In the genomic region with DNA sequence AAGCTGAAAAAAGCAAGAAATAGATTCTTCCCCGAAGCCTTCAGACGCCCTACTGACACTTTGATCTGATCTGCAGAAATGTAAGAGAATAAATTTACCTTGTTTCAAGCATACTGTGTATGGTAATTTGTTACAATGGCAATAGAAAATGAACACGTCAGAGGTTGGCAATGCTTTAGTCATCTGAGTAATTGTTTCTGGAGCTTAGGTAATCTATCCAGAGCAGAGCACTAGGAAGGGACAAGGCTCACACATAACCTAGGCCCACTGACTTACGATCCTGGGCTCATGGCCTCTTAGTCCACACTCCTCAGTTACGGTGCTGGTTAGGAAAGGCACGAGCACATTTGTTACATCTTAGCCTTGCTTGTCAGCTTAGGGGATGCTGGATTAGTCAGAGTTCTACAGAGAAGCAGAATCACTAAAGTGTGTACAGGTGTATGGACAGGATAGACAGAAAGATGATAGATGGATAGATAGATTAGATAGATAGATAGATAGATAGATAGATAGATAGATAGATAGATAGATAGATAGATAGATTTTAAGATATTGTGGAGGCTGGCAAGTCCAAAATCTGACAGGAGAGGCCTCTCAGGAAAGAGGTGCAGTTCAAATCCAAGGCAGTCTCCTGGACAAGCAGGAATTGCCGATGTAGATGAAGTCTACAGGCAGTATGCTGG, we compare ENCODE assay signal across 22 cellular contexts. TPM values are rescaled to one million over a fixed set of nuclear protein-coding genes. Genes with fewer than 3 reads are reported as not detected.
A peak's percentile ranks its signal among the peaks of the same experiment; 100 is the strongest.
DNase-seq lines count a peak whose midpoint lies in the region; ATAC-seq, FAIRE-seq and TF ChIP-seq lines count a peak whose summit lies in the region.
"Had no signal": no experiment of that assay in that cellular context is flagged by ENCODE, and none has a peak within 500 bp of the region (broad histone marks: within the 10 kb centered on the region; RNA-seq: fewer than 3 reads in every experiment).

No MANE protein-coding gene starts in this region.

- H3K9me1 ChIP-seq in K562 (ENCODE audit: control insufficient read depth, insufficient read depth, low read length): no peaks in the 10 kb centered on the region

- H3K79me2 ChIP-seq in K562 (ENCODE audit: control insufficient read depth, insufficient read depth, low read length): no peaks in the 10 kb centered on the region

- no peak overlapping the region for H3K27ac ChIP-seq in K562 (ENCODE audit: extremely low read depth, low read depth, low read length)
- H3K27ac ChIP-seq: KMS-11, ovary, upper lobe of left lung had no signal

- no peaks in the 10 kb centered on the region for H4K20me1 ChIP-seq in K562 (replicated peaks; ENCODE audit: control insufficient read depth, insufficient read depth, low read length)

- CTCF ChIA-PET in K562 (lab: Yijun Ruan, JAX; ENCODE audit: low intra/inter-chr PET ratio): no interaction called here

- no peak overlapping the region for H3K4me2 ChIP-seq in K562 (ENCODE audit: insufficient read depth, low read length)
- H3K4me2 ChIP-seq: KMS-11 had no signal

- FAIRE-seq in K562 (lab: Jason Lieb, UNC): no peak

- H3K4me3 ChIP-seq in K562 (no peak overlapping the region), fibroblast of the aortic adventitia (ENCODE audit: low read depth, low read length) (no peak overlapping the region)
- H3K4me3 ChIP-seq: ovary, sigmoid colon, upper lobe of left lung had no signal

- no peaks in the 10 kb centered on the region for H3K27me3 ChIP-seq in K562 (ENCODE audit: control insufficient read depth in 2 of 2, insufficient read depth in 2 of 2, low read length in 2 of 2)
- H3K27me3 ChIP-seq: ovary, sigmoid colon, upper lobe of left lung had no signal

- in situ Hi-C loops in K562 (cut with MboI): no loop called here

- H3K4me1 ChIP-seq in K562 (replicated peaks in 1 of 2; ENCODE audit: control insufficient read depth in 2 of 2, insufficient read depth in 2 of 2, low read length in 2 of 2): no peaks in the 10 kb centered on the region; a peak in 1 of 5 replicates

- no peak for ATAC-seq in K562
- ATAC-seq: left ventricle myocardium superior; natural killer cell treated with Interleukin-12 subunit alpha and Interleukin-12 subunit beta and Interleukin-15 and Interleukin-18, amount 100 ng/mL, for 72 hours had no signal

- POLR2A ChIA-PET in K562 (lab: Yijun Ruan, JAX): no interaction called here

- H2AFZ ChIP-seq in K562 (ENCODE audit: low read depth, low read length): no peak overlapping the region

- H3K9me3 ChIP-seq in K562 (replicated peaks; ENCODE audit: control insufficient read depth, insufficient read depth, low read depth, low read length): no peaks in the 10 kb centered on the region
- H3K9me3 ChIP-seq: ovary, sigmoid colon, upper lobe of left lung had no signal

- TF ChIP-seq EP300 in K562 (IDR thresholded peaks at IDR 0.05; ENCODE audit: low read length): no peak

- intact Hi-C loops in K562 (cut with micrococcal nuclease): no loop called here

- no peak for TF ChIP-seq POLR2A in K562 (conservative IDR thresholded peaks at IDR 0.05)

- no peak overlapping the region for H3K9ac ChIP-seq in K562 (ENCODE audit: insufficient read depth in 1 of 2, low read depth in 2 of 2, low read length in 2 of 2)
- H3K9ac ChIP-seq: KMS-11 had no signal

- 35% methylated on average over 7 of the region's 7 CpGs for WGBS in K562 (ENCODE audit: insufficient coverage, low coverage, missing lambda C conversion rate)

- TF ChIP-seq CTCF in K562 (IDR thresholded peaks at IDR 0.05 in 2 of 3, conservative IDR thresholded peaks at IDR 0.05 in 1 of 3; ENCODE audit: insufficient read depth in 2 of 3, low read depth in 1 of 3, low read length in 3 of 3): no peak
- no peak for TF ChIP-seq CTCF in fibroblast of the aortic adventitia (IDR thresholded peaks at IDR 0.05; ENCODE audit: insufficient read depth, low read length)
- TF ChIP-seq CTCF in GM20000 (IDR thresholded peaks at IDR 0.05; ENCODE audit: extremely low read depth, missing control alignments): no peak

- DNase-seq in AG20443 (ENCODE audit: low spot score) (peak; percentile 39), LHCN-M2 (ENCODE audit: low read depth) (peak; percentile 10), K562 (ENCODE audit: extremely low read depth in 1 of 4, low spot score in 3 of 4) (no peak), fibroblast of the aortic adventitia (ENCODE audit: low read depth) (peak; percentile 55), ureter (ENCODE audit: low spot score) (no peak), COR-L47 (lab: John Stamatoyannopoulos, UW) (no peak), GM20000 (ENCODE audit: low spot score) (no peak)
- DNase-seq in activated naive CD4-positive, alpha-beta T cell treated with Interleukin-2 at 50 U/mL for 16 hours: no peak
- DNase-seq: ACHN; activated CD4-positive, alpha-beta T cell treated with anti-CD3 and anti-CD28 coated beads for 48 hours; aorta; immature natural killer cell; left ventricle myocardium superior; NCI-H1930; NCI-H774; ovary; SHP77; sigmoid colon; stimulated activated CD8-positive, alpha-beta memory T cell treated with anti-CD3 and anti-CD28 coated beads, Interleukin-4, amount 100 ng/mL, for 48 hours; upper lobe of left lung had no signal

- no peaks in the 10 kb centered on the region for H3K36me3 ChIP-seq in K562 (ENCODE audit: control insufficient read depth, insufficient read depth, low read length)
- H3K36me3 ChIP-seq: ovary, sigmoid colon, upper lobe of left lung had no signal

- no TSS peak for BruUV-seq in K562 (replicated peaks; lab: Mats Ljungman, UMichigan)

- TF ChIP-seq RAD21 in K562 (CRISPR knock-in tag; conservative IDR thresholded peaks at IDR 0.05 in 1 of 2, IDR thresholded peaks at IDR 0.05 in 1 of 2): no peak

TF ChIP-seq in K562, 482 proteins besides CTCF, POLR2A, EP300 and RAD21:
- no peak for TF ChIP-seq COPS2 (conservative IDR thresholded peaks at IDR 0.05)
- peak; percentile 95 for TF ChIP-seq DACH1 (IDR thresholded peaks at IDR 0.05; ENCODE audit: partially characterized antibody)
- TF ChIP-seq GATAD2B (IDR thresholded peaks at IDR 0.05; ENCODE audit: borderline replicate concordance): peak; percentile 26; the same call in 1 of the 2 replicates
- TF ChIP-seq RBBP5 (IDR thresholded peaks at IDR 0.05; ENCODE audit: borderline replicate concordance, insufficient read depth, low read length, poor library complexity, severe bottlenecking): no peak

RNA-seq across cellular contexts. Expression of a gene that starts 46.8 kb away (rescaled TPM):
- total RNA-seq in LHCN-M2 (2014; rRNA removed) (45.0 and 54.1 TPM in 2 replicates), K562 (2014; rRNA removed) (26.7 and 28.0 TPM in 2 replicates), K562 (2014; rRNA removed; fragmentation: Illumina TruSeq; extraction: Trizol) (48.7 and 56.5 TPM in 2 replicates), K562 (2015; rRNA removed; fragmentation: Illumina TruSeq; extraction: Trizol) (32.0 and 35.2 TPM in 2 replicates), K562 (2021) (42.8 and 48.2 TPM in 2 replicates), fibroblast of the aortic adventitia (ENCODE audit: low replicate concordance) (76.4 and 157 TPM in 2 replicates), ureter (44.7 TPM)
- 8.3 TPM for polyA plus RNA-seq in LHCN-M2 (2012)
- 86.1 and 137 TPM in 2 replicates for total RNA-seq in K562 (2011; cell fraction: chromatin; rRNA removed; ENCODE audit: low replicate concordance)
- 23.0 and 30.1 TPM in 2 replicates for total RNA-seq in K562 (2011; cell fraction: nucleolus; rRNA removed)
- 48.8 and 56.6 TPM in 2 replicates for total RNA-seq in K562 (2011; cell fraction: nucleoplasm; rRNA removed)
- polyA plus RNA-seq in K562 (2011; rRNA removed) (75.2 and 85.8 TPM in 2 replicates), K562 (2014; fragmentation: Illumina TruSeq; extraction: Trizol) (24.4 and 29.0 TPM in 2 replicates), K562 (2014; fragmentation: Nextera tagmentation; extraction: Ambion mirVana) (10 to 100 TPM; 43.7 to 49.3 TPM), K562 (2014; rRNA removed) (23.4 and 25.8 TPM in 2 replicates)
- 13.5 and 23.4 TPM in 2 replicates for polyA plus RNA-seq in K562 (2011; cell fraction: cytosol; rRNA removed)
- polyA plus RNA-seq in K562 (2011; cell fraction: nucleus; rRNA removed): 27.0 and 42.7 TPM in 2 replicates
- polyA plus RNA-seq in K562 (2012): 20.5 and 23.1 TPM in 2 replicates
- polyA minus RNA-seq in K562 (2011; rRNA and poly(A)+ RNA removed): 104 and 139 TPM in 2 replicates
- 35.6 and 41.3 TPM in 2 replicates for polyA minus RNA-seq in K562 (2011; cell fraction: cytosol; rRNA and poly(A)+ RNA removed)
- 27.5 and 53.5 TPM in 2 replicates for polyA minus RNA-seq in K562 (2011; cell fraction: nucleus; rRNA and poly(A)+ RNA removed)

Comparison
In these comparisons a context has a peak if more than half of its experiments do, and no peak if none do; other contexts are left out.
1. DNase-seq: peak in AG20443 (single experiment), LHCN-M2 (single experiment) and fibroblast of the aortic adventitia (single experiment); none in K562 (0 of 4), activated naive CD4-positive, alpha-beta T cell treated with Interleukin-2 at 50 U/mL for 16 hours (single experiment), ureter (single experiment), COR-L47 (single experiment) and GM20000 (single experiment).